11 cellular contexts compared by ENCODE assay signal in genomic region chr20:22763257-22763906, GRCh38.
DNase-seq lines count a peak whose midpoint lies in the region; ATAC-seq, FAIRE-seq and TF ChIP-seq lines count a peak whose summit lies in the region.
"Had no signal": no experiment of that assay in that cellular context is flagged by ENCODE, and none has a peak within 500 bp of the region (broad histone marks: within the 10 kb centered on the region; RNA-seq: fewer than 3 reads in every experiment).

No MANE protein-coding gene starts in this region.

- TF ChIP-seq CTCF in colonic mucosa (IDR thresholded peaks at IDR 0.05) (no peak), thoracic aorta (IDR thresholded peaks at IDR 0.05) (no peak)

- H3K4me1 ChIP-seq in colonic mucosa (no peaks in the 10 kb centered on the region), thoracic aorta (ENCODE audit: control insufficient read depth in 1 of 2, low read depth in 2 of 2) (peaks cover 17 to 36% of the 10 kb centered on the region in 2 donors)
- H3K4me1 ChIP-seq: Peyer's patch had no signal

- no peaks in the 10 kb centered on the region for H3K9me3 ChIP-seq in colonic mucosa
- no peaks in the 10 kb centered on the region for H3K9me3 ChIP-seq in thoracic aorta
- H3K9me3 ChIP-seq: Peyer's patch had no signal

- H3K9ac ChIP-seq in colonic mucosa (ENCODE audit: low read depth in 2 of 2, low read length in 2 of 2): no peak overlapping the region

- H3K27me3 ChIP-seq in colonic mucosa (no peaks in the 10 kb centered on the region), thoracic aorta (replicated peaks; ENCODE audit: insufficient read depth) (no peaks in the 10 kb centered on the region)
- H3K27me3 ChIP-seq: Peyer's patch had no signal

- peak; percentile 71 for ATAC-seq in thoracic aorta (ENCODE audit: insufficient number of reproducible peaks, low FRiP score, low read depth)
- ATAC-seq in GM19328 (IDR thresholded peaks at IDR 0.05; ENCODE audit: unreplicated experiment): no peak
- ATAC-seq: GM23338 had no signal

- DNase-seq in HTR-8/SVneo (ENCODE audit: insufficient read length, low spot score) (peak; percentile 45), colonic mucosa (peak; percentile 38), kidney glomerular epithelial cell (lab: John Stamatoyannopoulos, UW) (peak; percentile 93), thoracic aorta (ENCODE audit: low spot score) (no peak), retina (no peak), NCI-H2081 (lab: John Stamatoyannopoulos, UW) (no peak), NCI-H1694 (lab: John Stamatoyannopoulos, UW) (no peak)
- DNase-seq: NCI-H1436 treated with DMSO at 0.1 percent for 48 hours, Peyer's patch had no signal

- H3K36me3 ChIP-seq in colonic mucosa: no peaks in the 10 kb centered on the region
- H3K36me3 ChIP-seq in thoracic aorta: no peaks in the 10 kb centered on the region
- H3K36me3 ChIP-seq: Peyer's patch had no signal

- H3K4me3 ChIP-seq in colonic mucosa (no peak overlapping the region), thoracic aorta (peak overlapping the region; percentile 60)
- H3K4me3 ChIP-seq: GM23338, Peyer's patch had no signal

- no peak for FAIRE-seq in HTR-8/SVneo (lab: Jason Lieb, UNC)

- intact Hi-C loops in colonic mucosa (cut with DNase I): no loop called here

- H3K27ac ChIP-seq in colonic mucosa (no peak overlapping the region), thoracic aorta (peak overlapping the region; percentile 91 to 93)
- H3K27ac ChIP-seq: Peyer's patch had no signal

Comparison
In these comparisons a context has a peak if more than half of its experiments do, and no peak if none do; other contexts are left out.
1. DNase-seq: peak in HTR-8/SVneo (single experiment), colonic mucosa (single experiment) and kidney glomerular epithelial cell (single experiment); none in thoracic aorta (single experiment), retina (single experiment), NCI-H2081 (0 of 2) and NCI-H1694 (single experiment).